ENCODE assay signal across 7 cellular contexts in genomic region chr5:263275-263975, GRCh38. TPM values are rescaled to one million over a fixed set of nuclear protein-coding genes. Genes with fewer than 3 reads are reported as not detected.
DNase-seq lines count a peak whose midpoint lies in the region; ATAC-seq and TF ChIP-seq lines count a peak whose summit lies in the region.
"Not testable (repeated sequence)": the region's sequence is repeated elsewhere in the genome, so short reads cannot be mapped to it uniquely, and the experiment has no call there.

No MANE protein-coding gene starts in this region.

- ATAC-seq in right lobe of liver, result peak; percentile 94 to 97 (median 96)

- H3K27me3 ChIP-seq in right lobe of liver, result not testable (repeated sequence)

- WGBS in right lobe of liver (ENCODE audit: insufficient coverage, low coverage, low lambda C conversion rate, missing lambda C conversion rate), result 40% methylated on average over 9 of the region's 9 CpGs

- H3K4me3 ChIP-seq in right lobe of liver; retinal pigment epithelial cell (ENCODE audit: low read length): not testable (repeated sequence)

- not testable (repeated sequence) for H3K36me3 ChIP-seq in right lobe of liver

- TF ChIP-seq CTCF in right lobe of liver (IDR thresholded peaks at IDR 0.05); retinal pigment epithelial cell (conservative IDR thresholded peaks at IDR 0.05; ENCODE audit: low read depth, low read length): not testable (repeated sequence)

- H3K4me3 Mint-ChIP-seq in activated naive CD4-positive, alpha-beta T cell treated with anti-CD3 and anti-CD28 coated beads, Interleukin-2, amount 50 U/mL, for 24 hours, result not testable (repeated sequence)

- H3K4me1 Mint-ChIP-seq in activated naive CD4-positive, alpha-beta T cell treated with anti-CD3 and anti-CD28 coated beads, Interleukin-2, amount 50 U/mL, for 24 hours, result not testable (repeated sequence)

- intact Hi-C loops in right lobe of liver (cut with DNase I), result not testable (repeated sequence)

- H3K9me3 ChIP-seq in right lobe of liver, result not testable (repeated sequence)

- not testable (repeated sequence) for H3K36me3 Mint-ChIP-seq in activated naive CD4-positive, alpha-beta T cell treated with anti-CD3 and anti-CD28 coated beads, Interleukin-2, amount 50 U/mL, for 24 hours

- peaks cover 0 to 13% (median 4%) of the 10 kb centered on the region in 4 donors for H3K4me1 ChIP-seq in right lobe of liver

- DNase-seq in GM03348 (ENCODE audit: low spot score) (peak; percentile 74), NCI-H460 (ENCODE audit: extremely low read depth, low read depth) (peak; percentile 86), dedifferentiated amniotic fluid mesenchymal stem cell (ENCODE audit: extremely low spot score) (peak; percentile 95), glomerular visceral epithelial cell (ENCODE audit: extremely low spot score) (peak; percentile 84), right lobe of liver (peak in 1 of 3 donors; percentile 65), retinal pigment epithelial cell (ENCODE audit: low read depth) (peak; percentile 92)

- not testable (repeated sequence) for H3K27me3 Mint-ChIP-seq in activated naive CD4-positive, alpha-beta T cell treated with anti-CD3 and anti-CD28 coated beads, Interleukin-2, amount 50 U/mL, for 24 hours

- peak overlapping the region; percentile 32 to 94 (median 93) for H3K27ac ChIP-seq in right lobe of liver

- not testable (repeated sequence) for H3K9me3 Mint-ChIP-seq in activated naive CD4-positive, alpha-beta T cell treated with anti-CD3 and anti-CD28 coated beads, Interleukin-2, amount 50 U/mL, for 24 hours

- TF ChIP-seq POLR2A in right lobe of liver (IDR thresholded peaks at IDR 0.05), result peak; percentile 21

- peak overlapping the region; percentile 38 for H3K27ac Mint-ChIP-seq in activated naive CD4-positive, alpha-beta T cell treated with anti-CD3 and anti-CD28 coated beads, Interleukin-2, amount 50 U/mL, for 24 hours

RNA-seq across cellular contexts. Expression of gene PDCD6, which starts 8.0 kb away (rescaled TPM):
- 168 and 179 TPM in 2 replicates for total RNA-seq in NCI-H460 (2014; rRNA removed; shearing (Covaris generic))
- 293 and 333 TPM in 2 replicates for polyA plus RNA-seq in NCI-H460 (2014; cell fraction: nucleus; rRNA removed)
- total RNA-seq in right lobe of liver, result 10 to 100 TPM; 33.4 to 52.2 (median 41.3) TPM

RNA-seq across cellular contexts. Expression of gene SDHA, which starts 45.3 kb away (rescaled TPM):
- total RNA-seq in NCI-H460 (2014; rRNA removed; shearing (Covaris generic)), result 89.9 and 95.3 TPM in 2 replicates
- 149 and 158 TPM in 2 replicates for polyA plus RNA-seq in NCI-H460 (2014; cell fraction: nucleus; rRNA removed)
- total RNA-seq in right lobe of liver, result 100 to 1,000 TPM; 165 to 223 (median 188) TPM

RNA-seq across cellular contexts. Expression of gene CCDC127, which starts 45.5 kb away (rescaled TPM):
- 4.3 and 4.4 TPM in 2 replicates for total RNA-seq in NCI-H460 (2014; rRNA removed; shearing (Covaris generic))
- 2.8 and 3.4 TPM in 2 replicates for polyA plus RNA-seq in NCI-H460 (2014; cell fraction: nucleus; rRNA removed)
- total RNA-seq in right lobe of liver, result 1 to 10 TPM; 1.2 to 3.6 (median 2.2) TPM

RNA-seq across cellular contexts. Expression of gene AHRR, which starts 58.1 kb away (rescaled TPM):
- 3.2 and 3.7 TPM in 2 replicates for total RNA-seq in NCI-H460 (2014; rRNA removed; shearing (Covaris generic))
- 1.6 and 5.2 TPM in 2 replicates for polyA plus RNA-seq in NCI-H460 (2014; cell fraction: nucleus; rRNA removed)
- total RNA-seq in right lobe of liver, result under 1 TPM; 0.06 to 0.81 (median 0.43) TPM
